In genomic region chr17:44308320-44308818, GRCh38 we compare ENCODE assay signal across 8 cellular contexts. TPM values are rescaled to one million over a fixed set of nuclear protein-coding genes. Genes with fewer than 3 reads are reported as not detected.
DNase-seq lines count a peak whose midpoint lies in the region; ATAC-seq and TF ChIP-seq lines count a peak whose summit lies in the region.

RUNDC3A (plus strand) TSS chr17:44308601; CDS start chr17:44308833, 232 bp downstream.

- intact Hi-C loops in natural killer cell (cut with micrococcal nuclease) = no loop called here

- H4K20me1 ChIP-seq in Karpas-422 (ENCODE audit: insufficient read depth, low read depth, low read length) = 0 out of 2 replicates have a peak, but pooled peaks cover 4% of the 10 kb centered on the region

- H3K4me2 ChIP-seq in Karpas-422 (ENCODE audit: low read depth, low read length, poor library complexity, severe bottlenecking) = peak within 1 kb of the TSS; percentile 54

- H3K4me1 ChIP-seq in Karpas-422 (ENCODE audit: low read length) = peaks cover 23% of the 10 kb centered on the region

- no peaks in the 10 kb centered on the region for H3K36me3 Mint-ChIP-seq in natural killer cell
- no peaks in the 10 kb centered on the region for H3K36me3 Mint-ChIP-seq in stimulated activated effector memory CD8-positive, alpha-beta T cell treated with anti-CD3 and anti-CD28 coated beads, Interleukin-12 subunit alpha, Interleukin-12 subunit beta, amount 100 ng/mL, for 72 hours

- H3K9me2 ChIP-seq in Karpas-422 (replicated peaks; ENCODE audit: insufficient read depth, low read length) = no peaks in the 10 kb centered on the region

- H2AFZ ChIP-seq in Karpas-422 (ENCODE audit: low read length) = no peak within 1 kb of the TSS

- H3K36me3 ChIP-seq in Karpas-422 (ENCODE audit: insufficient read depth, low read length) = no peaks in the 10 kb centered on the region

- H3K9ac ChIP-seq in Karpas-422 (ENCODE audit: low read length) = no peak within 1 kb of the TSS

- peaks cover 19 to 26% of the 10 kb centered on the region in 2 donors for H3K27me3 Mint-ChIP-seq in natural killer cell (ENCODE audit: low read depth in 2 of 2)

- no peaks in the 10 kb centered on the region for H3K9me3 Mint-ChIP-seq in natural killer cell
- H3K9me3 Mint-ChIP-seq in stimulated activated effector memory CD8-positive, alpha-beta T cell treated with anti-CD3 and anti-CD28 coated beads, Interleukin-12 subunit alpha, Interleukin-12 subunit beta, amount 100 ng/mL, for 72 hours = no peaks in the 10 kb centered on the region

- TF ChIP-seq CTCF in fibroblast of the aortic adventitia (IDR thresholded peaks at IDR 0.05; ENCODE audit: insufficient read depth, low read length) (no peak), natural killer cell (IDR thresholded peaks at IDR 0.05) (no peak)

- H3K9me3 ChIP-seq in Karpas-422 (ENCODE audit: low read length) = no peaks in the 10 kb centered on the region

- ATAC-seq in natural killer cell (peak; percentile 91 to 95 (median 94)), HG02588 (IDR thresholded peaks at IDR 0.05; ENCODE audit: unreplicated experiment) (no peak)
- ATAC-seq in stimulated activated effector memory CD8-positive, alpha-beta T cell treated with anti-CD3 and anti-CD28 coated beads, Interleukin-12 subunit alpha, Interleukin-12 subunit beta, amount 100 ng/mL, for 72 hours = peak; percentile 90

- DNase-seq in DMS 273 (lab: John Stamatoyannopoulos, UW; ENCODE audit: unreplicated experiment) (peak; percentile 97), Karpas-422 (peak; percentile 96), RPMI8226 (peak; percentile 80), fibroblast of the aortic adventitia (ENCODE audit: low read depth) (peak; percentile 70), natural killer cell (peak; percentile 89)
- peak; percentile 94 for DNase-seq in activated effector memory CD4-positive, alpha-beta T cell treated with anti-CD3 and anti-CD28 coated beads, Interleukin-2, amount 50 U/mL, for 16 hours
- peak; percentile 82 to 89 for DNase-seq in stimulated activated effector memory CD8-positive, alpha-beta T cell treated with anti-CD3 and anti-CD28 coated beads, Interleukin-12 subunit alpha, Interleukin-12 subunit beta, amount 100 ng/mL, for 72 hours (ENCODE audit: low spot score in 2 of 2)

- no peak within 1 kb of the TSS for H3K27ac Mint-ChIP-seq in natural killer cell
- H3K27ac Mint-ChIP-seq in stimulated activated effector memory CD8-positive, alpha-beta T cell treated with anti-CD3 and anti-CD28 coated beads, Interleukin-12 subunit alpha, Interleukin-12 subunit beta, amount 100 ng/mL, for 72 hours = no peak within 1 kb of the TSS

- H3K4me3 Mint-ChIP-seq in natural killer cell = peak within 1 kb of the TSS; percentile 40
- H3K4me3 Mint-ChIP-seq in stimulated activated effector memory CD8-positive, alpha-beta T cell treated with anti-CD3 and anti-CD28 coated beads, Interleukin-12 subunit alpha, Interleukin-12 subunit beta, amount 100 ng/mL, for 72 hours = peak within 1 kb of the TSS; percentile 32

- H3K4me3 ChIP-seq in Karpas-422 (ENCODE audit: low read length) = peak within 1 kb of the TSS; percentile 25; the same call in 1 of the 2 replicates
- peak within 1 kb of the TSS; percentile 62 for H3K4me3 ChIP-seq in fibroblast of the aortic adventitia (ENCODE audit: low read depth, low read length)

- no peaks in the 10 kb centered on the region for H3K27me3 ChIP-seq in Karpas-422 (ENCODE audit: low read length)

- no peak within 1 kb of the TSS for H3K27ac ChIP-seq in Karpas-422 (ENCODE audit: low read length)

- peaks cover 11 to 18% of the 10 kb centered on the region in 2 donors for H3K4me1 Mint-ChIP-seq in natural killer cell
- H3K4me1 Mint-ChIP-seq in stimulated activated effector memory CD8-positive, alpha-beta T cell treated with anti-CD3 and anti-CD28 coated beads, Interleukin-12 subunit alpha, Interleukin-12 subunit beta, amount 100 ng/mL, for 72 hours = peaks cover 34% of the 10 kb centered on the region

- H3K79me2 ChIP-seq in Karpas-422 (ENCODE audit: low read length) = no peaks in the 10 kb centered on the region

RNA-seq across cellular contexts. Expression of gene RUNDC3A, which starts in this region (rescaled TPM):
- total RNA-seq in Karpas-422 (2014; rRNA removed; shearing (Covaris generic); ENCODE audit: low replicate concordance) = 1.5 and 2.3 TPM in 2 replicates
- total RNA-seq in fibroblast of the aortic adventitia (ENCODE audit: low replicate concordance) (not detected in 2 replicates), natural killer cell (under 1 TPM in 2 of 3 donors, not detected in 1; 0.31 to 0.48 TPM)

Comparison
In these comparisons a context has a peak if more than half of its experiments do, and no peak if none do; other contexts are left out.
1. Peak in DNase-seq and H3K4me3 ChIP-seq in fibroblast of the aortic adventitia; RNA of the gene not detected or under 1 TPM.
2. Peak in DNase-seq and ATAC-seq in natural killer cell; RNA of the gene not detected or under 1 TPM.